Comparison of ENCODE assay signal across 30 cellular contexts in genomic region chr7:28516390-28517145, GRCh38.
DNase-seq lines count a peak whose midpoint lies in the region; ATAC-seq, FAIRE-seq and TF ChIP-seq lines count a peak whose summit lies in the region.
"Had no signal": no experiment of that assay in that cellular context is flagged by ENCODE, and none has a peak within 500 bp of the region (broad histone marks: within the 10 kb centered on the region; RNA-seq: fewer than 3 reads in every experiment).

No MANE protein-coding gene starts in this region.

- H4K20me1 ChIP-seq in H1 (replicated peaks in 1 of 2; ENCODE audit: control insufficient read depth in 1 of 2, insufficient read depth in 2 of 2, low read length in 2 of 2), result no peaks in the 10 kb centered on the region

- POLR2A ChIA-PET in HEK293 (lab: Yijun Ruan, JAX) (no interaction called here), H1 (lab: Charles Lee; ENCODE audit: partially characterized antibody) (interaction anchor here (1.2 kb wide), 1 partner anchor 12 kb away, joined by 3 read pairs; no protein-coding TSS in a partner anchor)

- no peak overlapping the region for H3K9ac ChIP-seq in H1 (replicated peaks in 1 of 4; ENCODE audit: extremely low read depth in 1 of 4, low read depth in 3 of 4, low read length in 3 of 4)

- 36% methylated on average over 14 of the region's 14 CpGs; no CpG with 5 or more reads in 1 of the 2 experiments for WGBS in H1 (ENCODE audit: extremely low coverage in 1 of 2, insufficient coverage in 1 of 2, insufficient read length in 1 of 2, insufficient replicate concordance in 2 of 2, low coverage in 1 of 2, low lambda C conversion rate in 2 of 2, missing lambda C conversion rate in 1 of 2), 2 experiments

- H2BK12ac ChIP-seq in H1 (ENCODE audit: low read depth, low read length), result 0 out of 2 replicates have a peak overlapping the region, but pooled peaks have one; percentile 18

- H3K9me3 Mint-ChIP-seq in nephron progenitor cell, result no peaks in the 10 kb centered on the region
- H3K9me3 Mint-ChIP-seq: activated CD8-positive, alpha-beta T cell treated with anti-CD3 and anti-CD28 coated beads for 36 hours; activated naive CD4-positive, alpha-beta T cell treated with anti-CD3 and anti-CD28 coated beads, Interleukin-2, amount 50 U/mL, for 72 hours; activated T-helper 2 cell treated with anti-CD3 and anti-CD28 coated beads, Interferon-gamma antibody, Interleukin-2, Interleukin-4, amounts not matched to agents 10 μg/mL and 5 μg/mL and 100 μg/mL, durations not matched to agents 14 hours and 24 hours and 36 hours; effector memory CD8-positive, alpha-beta T cell; IgD-negative memory B cell; stimulated activated naive CD8-positive, alpha-beta T cell treated with anti-CD3 and anti-CD28 coated beads, Interleukin-15, Interleukin-2, amounts not matched to agents 100 ng/mL and 50 ng/mL, for 24 hours; T-cell had no signal

- TF ChIP-seq POLR2A in H1 (IDR thresholded peaks at IDR 0.05; ENCODE audit: control extremely low read depth in 1 of 2, low read depth in 2 of 2, low read length in 2 of 2), result no peak

- no peak overlapping the region for H2AK5ac ChIP-seq in H1 (ENCODE audit: low read depth, low read length)

- peaks cover 66% of the 10 kb centered on the region for H3K4me1 Mint-ChIP-seq in nephron progenitor cell
- H3K4me1 Mint-ChIP-seq: IgD-negative memory B cell had no signal

- H4K8ac ChIP-seq in H1 (ENCODE audit: extremely low read depth, insufficient read depth, low read length), result no peak overlapping the region

- no peak overlapping the region for H3K56ac ChIP-seq in H1 (replicated peaks; ENCODE audit: insufficient read length, low read depth, low read length)

- H3K27me3 Mint-ChIP-seq in nephron progenitor cell (ENCODE audit: low read depth, poor library complexity), result peaks cover 10% of the 10 kb centered on the region
- H3K27me3 Mint-ChIP-seq: activated CD8-positive, alpha-beta T cell treated with anti-CD3 and anti-CD28 coated beads for 36 hours had no signal

- H3K18ac ChIP-seq in H1 (ENCODE audit: extremely low read depth, low read length), result peak overlapping the region; percentile 0; the same call in 1 of the 2 replicates

- H3K14ac ChIP-seq in H1 (ENCODE audit: insufficient read length), result no peak overlapping the region

- H3K36me3 ChIP-seq in HEK293 (ENCODE audit: control insufficient read depth in 2 of 2, insufficient read depth in 1 of 2, low read length in 2 of 2) (no peaks in the 10 kb centered on the region), H1 (ENCODE audit: control insufficient read depth in 2 of 4, insufficient read depth in 4 of 4, low read length in 3 of 4) (no peaks in the 10 kb centered on the region)
- H3K36me3 ChIP-seq: heart right ventricle, neutrophil, prostate gland, thoracic aorta, uterus had no signal

- H3K4ac ChIP-seq in H1 (replicated peaks; ENCODE audit: insufficient read length, low read depth, low read length), result no peak overlapping the region

- CTCF ChIA-PET in HEK293 (lab: Yijun Ruan, JAX) (no interaction called here), H1 (lab: Charles Lee; ENCODE audit: partially characterized antibody) (interaction anchor here (0.6 to 2.6 kb wide), 6 partner anchors 10 to 106 kb away, joined by 3 to 9 read pairs (median 4); no protein-coding TSS in a partner anchor)

- ATAC-seq in GM21576 (IDR thresholded peaks at IDR 0.05; ENCODE audit: unreplicated experiment) (no peak), HG03457 (IDR thresholded peaks at IDR 0.05; ENCODE audit: unreplicated experiment) (no peak)
- ATAC-seq: activated CD8-positive, alpha-beta T cell treated with anti-CD3 and anti-CD28 coated beads for 36 hours; activated naive CD4-positive, alpha-beta T cell treated with anti-CD3 and anti-CD28 coated beads, Interleukin-2, amount 50 U/mL, for 72 hours; effector memory CD8-positive, alpha-beta T cell; heart right ventricle; T-cell had no signal

- no peak overlapping the region for H3K4me3 Mint-ChIP-seq in nephron progenitor cell
- H3K4me3 Mint-ChIP-seq: activated CD8-positive, alpha-beta T cell treated with anti-CD3 and anti-CD28 coated beads for 36 hours; effector memory CD8-positive, alpha-beta T cell; IgD-negative memory B cell; stimulated activated naive CD8-positive, alpha-beta T cell treated with anti-CD3 and anti-CD28 coated beads, Interleukin-15, Interleukin-2, amounts not matched to agents 100 ng/mL and 50 ng/mL, for 24 hours; T-cell had no signal

- no peak overlapping the region for H2BK5ac ChIP-seq in H1 (ENCODE audit: low read depth, low read length)

- H3K36me3 Mint-ChIP-seq in nephron progenitor cell (ENCODE audit: low read depth), result no peaks in the 10 kb centered on the region
- H3K36me3 Mint-ChIP-seq: activated naive CD4-positive, alpha-beta T cell treated with anti-CD3 and anti-CD28 coated beads, Interleukin-2, amount 50 U/mL, for 72 hours; IgD-negative memory B cell; T-cell had no signal

- H3K4me2 ChIP-seq in H1 (ENCODE audit: insufficient read depth in 1 of 2, low read depth in 2 of 2, low read length in 2 of 2), result peak overlapping the region; percentile 42 to 56

- H2BK15ac ChIP-seq in H1 (ENCODE audit: low read length), result no peak overlapping the region

- FAIRE-seq in H1 (lab: Jason Lieb, UNC), result peak; percentile 42
- FAIRE-seq: bronchial epithelial cell, colon, RCC 7860, TTC549 had no signal

- H3K79me1 ChIP-seq in H1 (ENCODE audit: low read depth, low read length), result no peaks in the 10 kb centered on the region

- TF ChIP-seq EP300 in H1 (IDR thresholded peaks at IDR 0.05; ENCODE audit: borderline replicate concordance in 1 of 2, low read depth in 2 of 2, low read length in 2 of 2), result no peak

- H3K9me3 ChIP-seq in HEK293 (ENCODE audit: control insufficient read depth, insufficient read depth, low read depth, low read length), result no peaks in the 10 kb centered on the region
- H3K9me3 ChIP-seq in H1 (ENCODE audit: insufficient read depth in 2 of 2, low read depth in 1 of 2, low read length in 1 of 2), result no peaks in the 10 kb centered on the region
- H3K9me3 ChIP-seq: heart right ventricle, neutrophil, prostate gland, thoracic aorta, uterus had no signal

- no peaks in the 10 kb centered on the region for H3K27me3 ChIP-seq in H1 (replicated peaks in 1 of 4; ENCODE audit: control insufficient read depth in 3 of 4, extremely low read depth in 1 of 4, insufficient read depth in 3 of 4, low read length in 3 of 4)
- H3K27me3 ChIP-seq: heart right ventricle, neutrophil, uterus had no signal

- no peak overlapping the region for H4K5ac ChIP-seq in H1 (ENCODE audit: insufficient read length, low read depth, low read length)

- TF ChIP-seq CTCF in HEK293 (tag by site-specific recombination; IDR thresholded peaks at IDR 0.05) (no peak), H1 (IDR thresholded peaks at IDR 0.05; ENCODE audit: control extremely low read depth in 1 of 3, insufficient read depth in 1 of 3, low read depth in 1 of 3, low read length in 3 of 3) (no peak), nephron progenitor cell (IDR thresholded peaks at IDR 0.05) (no peak)

- DNase-seq in NCI-H524 (lab: John Stamatoyannopoulos, UW) (peak; percentile 36 to 71), H1 (ENCODE audit: low read depth in 1 of 2, low spot score in 2 of 2) (peak; percentile 33 to 50), nephron progenitor cell (peak; percentile 23), cerebellar cortex (ENCODE audit: low spot score) (no peak), LoVo (ENCODE audit: low spot score) (no peak)
- DNase-seq: activated CD4-positive, CD25-positive, alpha-beta regulatory T cell treated with anti-CD3 and anti-CD28 coated beads, Interleukin-2, amount 50 U/mL, for 72 hours; activated CD8-positive, alpha-beta T cell treated with anti-CD3 and anti-CD28 coated beads for 36 hours; C1 segment of cervical spinal cord; COR-L47; DMS79 treated with DMSO at 0.1 percent for 48 hours; effector memory CD8-positive, alpha-beta T cell; heart right ventricle; NCI-H1105; NCI-H2029; T-cell; uterus had no signal

- no peak overlapping the region for H2BK120ac ChIP-seq in H1 (replicated peaks; ENCODE audit: low read depth, low read length)

- H3K79me2 ChIP-seq in H1 (ENCODE audit: control insufficient read depth in 1 of 2, insufficient read depth in 2 of 2, low read length in 2 of 2), result no peaks in the 10 kb centered on the region

- no peak overlapping the region for H3K23ac ChIP-seq in H1 (ENCODE audit: insufficient read length)

- H3K4me3 ChIP-seq in HEK293 (ENCODE audit: low read depth, low read length) (no peak overlapping the region), H1 (ENCODE audit: extremely low read depth in 1 of 4, insufficient read depth in 2 of 4, low read depth in 3 of 4, low read length in 4 of 4) (peak overlapping the region in 1 of 4 experiments; percentile 9; a peak in 1 of 8 replicates)
- H3K4me3 ChIP-seq: heart right ventricle, prostate gland, thoracic aorta, uterus had no signal

- no peak overlapping the region for H2BK20ac ChIP-seq in H1 (ENCODE audit: low read length)

- peak overlapping the region; percentile 91 for H2AFZ ChIP-seq in H1 (ENCODE audit: low read length)

- no peak for TF ChIP-seq RAD21 in H1 (IDR thresholded peaks at IDR 0.05 in 1 of 2, conservative IDR thresholded peaks at IDR 0.05 in 1 of 2; ENCODE audit: low read depth in 2 of 2, low read length in 2 of 2)

- H3K27ac ChIP-seq in HEK293 (ENCODE audit: extremely low read depth, low read depth, low read length) (no peak overlapping the region), H1 (ENCODE audit: low read depth, low read length) (no peak overlapping the region)
- H3K27ac ChIP-seq: heart right ventricle, neutrophil, prostate gland, thoracic aorta, uterus had no signal

- H3K27ac Mint-ChIP-seq in nephron progenitor cell, result no peak overlapping the region
- H3K27ac Mint-ChIP-seq: activated CD8-positive, alpha-beta T cell treated with anti-CD3 and anti-CD28 coated beads for 36 hours; activated naive CD4-positive, alpha-beta T cell treated with anti-CD3 and anti-CD28 coated beads, Interleukin-2, amount 50 U/mL, for 72 hours; activated T-helper 2 cell treated with anti-CD3 and anti-CD28 coated beads, Interferon-gamma antibody, Interleukin-2, Interleukin-4, amounts not matched to agents 10 μg/mL and 5 μg/mL and 100 μg/mL, durations not matched to agents 14 hours and 24 hours and 36 hours; effector memory CD8-positive, alpha-beta T cell; IgD-negative memory B cell; stimulated activated naive CD8-positive, alpha-beta T cell treated with anti-CD3 and anti-CD28 coated beads, Interleukin-15, Interleukin-2, amounts not matched to agents 100 ng/mL and 50 ng/mL, for 24 hours; T-cell had no signal

- no peaks in the 10 kb centered on the region for H3K23me2 ChIP-seq in H1 (ENCODE audit: low read depth, low read length)

- H4K91ac ChIP-seq in H1 (replicated peaks; ENCODE audit: insufficient read length, low read length), result no peak overlapping the region

- H3K4me1 ChIP-seq in HEK293 (ENCODE audit: control insufficient read depth, insufficient read depth, low read length) (peaks cover 12% of the 10 kb centered on the region), H1 (replicated peaks in 1 of 4; ENCODE audit: control insufficient read depth in 3 of 4, insufficient read depth in 4 of 4, low read length in 3 of 4) (peaks cover 2 to 16% (median 9%) of the 10 kb centered on the region in 4 experiments)
- H3K4me1 ChIP-seq: prostate gland, uterus had no signal

TF ChIP-seq in HEK293, 187 proteins besides CTCF, POLR2A, EP300 and RAD21 (continues in another document):
- no peak for TF ChIP-seq ZNF132 (tag by site-specific recombination; IDR thresholded peaks at IDR 0.05; ENCODE audit: borderline replicate concordance)

TF ChIP-seq in H1, 55 proteins besides CTCF, POLR2A, EP300 and RAD21 (continues in another document):
- TF ChIP-seq CBX8 (IDR thresholded peaks at IDR 0.05; ENCODE audit: borderline replicate concordance, low read depth, low read length), result no peak

Comparison
In these comparisons a context has a peak if more than half of its experiments do, and no peak if none do; other contexts are left out.
1. DNase-seq: peak in NCI-H524 (2 of 2), H1 (2 of 2) and nephron progenitor cell (single experiment); none in cerebellar cortex (single experiment) and LoVo (single experiment).